Comparison of ENCODE assay signal across 21 cellular contexts in genomic region chr3:87855626-87856025, GRCh38.
DNase-seq lines count a peak whose midpoint lies in the region; ATAC-seq, FAIRE-seq and TF ChIP-seq lines count a peak whose summit lies in the region.
"Had no signal": no experiment of that assay in that cellular context is flagged by ENCODE, and none has a peak within 500 bp of the region (broad histone marks: within the 10 kb centered on the region; RNA-seq: fewer than 3 reads in every experiment).

No MANE protein-coding gene starts in this region.

- H3K4me3 Mint-ChIP-seq in MCF 10A (ENCODE audit: unreplicated experiment) (no peak overlapping the region), neural progenitor cell (no peak overlapping the region)
- no peak overlapping the region for H3K4me3 Mint-ChIP-seq in activated T-cell treated with anti-CD3 and anti-CD28 coated beads, Interleukin-2, amount 50 U/mL, for 72 hours
- no peak overlapping the region for H3K4me3 Mint-ChIP-seq in activated T-cell treated with anti-CD3 and anti-CD28 coated beads, Interleukin-2, amount 50 U/mL, for 24 hours
- H3K4me3 Mint-ChIP-seq: activated CD4-positive, alpha-beta T cell treated with anti-CD3 and anti-CD28 coated beads for 36 hours; activated T-cell treated with anti-CD3 and anti-CD28 coated beads, Interleukin-2, amount 50 U/mL, for 4 hours; memory B cell had no signal

- TF ChIP-seq CTCF in MCF 10A (IDR thresholded peaks at IDR 0.05; ENCODE audit: unreplicated experiment): no peak
- TF ChIP-seq CTCF in breast epithelium (IDR thresholded peaks at IDR 0.05): no peak
- TF ChIP-seq CTCF in astrocyte of the spinal cord (IDR thresholded peaks at IDR 0.05; ENCODE audit: low read depth, low read length): no peak
- no peak for TF ChIP-seq CTCF in neural progenitor cell (IDR thresholded peaks at IDR 0.05)

- no peak overlapping the region for H3K9ac ChIP-seq in neural progenitor cell

- no peaks in the 10 kb centered on the region for H3K9me3 Mint-ChIP-seq in MCF 10A (ENCODE audit: unreplicated experiment)
- no peaks in the 10 kb centered on the region for H3K9me3 Mint-ChIP-seq in neural progenitor cell
- H3K9me3 Mint-ChIP-seq in activated T-cell treated with anti-CD3 and anti-CD28 coated beads, Interleukin-2, amount 50 U/mL, for 72 hours: no peaks in the 10 kb centered on the region
- H3K9me3 Mint-ChIP-seq in activated T-cell treated with anti-CD3 and anti-CD28 coated beads, Interleukin-2, amount 50 U/mL, for 24 hours: no peaks in the 10 kb centered on the region
- H3K9me3 Mint-ChIP-seq: activated T-cell treated with anti-CD3 and anti-CD28 coated beads, Interleukin-2, amount 50 U/mL, for 4 hours; memory B cell had no signal

- H3K27ac ChIP-seq in breast epithelium (no peak overlapping the region), neural progenitor cell (no peak overlapping the region)
- H3K27ac ChIP-seq: 22Rv1, epithelial cell of prostate, skin epidermis, upper lobe of right lung had no signal

- no TSS peak for BruUV-seq in MCF 10A (replicated peaks; lab: Mats Ljungman, UMichigan)

- TF ChIP-seq POLR2A in breast epithelium (IDR thresholded peaks at IDR 0.05): no peak

- H3K27me3 ChIP-seq in breast epithelium: no peaks in the 10 kb centered on the region
- H3K27me3 ChIP-seq in neural progenitor cell: no peaks in the 10 kb centered on the region
- H3K27me3 ChIP-seq: upper lobe of right lung had no signal

- peak; percentile 49 for FAIRE-seq in islet of Langerhans (lab: Jason Lieb, UNC)
- FAIRE-seq: colon had no signal

- CTCF ChIA-PET in MCF 10A (lab: Yijun Ruan, JAX): no interaction called here

- H3K36me3 Mint-ChIP-seq in MCF 10A (ENCODE audit: insufficient read depth, unreplicated experiment): no peaks in the 10 kb centered on the region
- H3K36me3 Mint-ChIP-seq in neural progenitor cell: no peaks in the 10 kb centered on the region
- H3K36me3 Mint-ChIP-seq in activated T-cell treated with anti-CD3 and anti-CD28 coated beads, Interleukin-2, amount 50 U/mL, for 72 hours (ENCODE audit: insufficient read depth in 2 of 2): no peaks in the 10 kb centered on the region
- H3K36me3 Mint-ChIP-seq in activated T-cell treated with anti-CD3 and anti-CD28 coated beads, Interleukin-2, amount 50 U/mL, for 24 hours (ENCODE audit: low read depth): no peaks in the 10 kb centered on the region
- H3K36me3 Mint-ChIP-seq: memory B cell had no signal

- in situ Hi-C loops in astrocyte of the spinal cord (cut with HindIII; ENCODE audit: low sequenced_read_pairs): no loop called here

- H3K4me1 ChIP-seq in breast epithelium: no peaks in the 10 kb centered on the region
- no peaks in the 10 kb centered on the region for H3K4me1 ChIP-seq in neural progenitor cell
- H3K4me1 ChIP-seq: upper lobe of right lung had no signal

- intact Hi-C loops in MCF 10A (cut with micrococcal nuclease) (no loop called here), breast epithelium (cut with DNase I; ENCODE audit: low total_unique reads) (no loop called here)

- H3K4me3 ChIP-seq in breast epithelium (no peak overlapping the region), astrocyte of the spinal cord (ENCODE audit: low read depth, low read length) (no peak overlapping the region), neural progenitor cell (no peak overlapping the region)
- H3K4me3 ChIP-seq: skin epidermis, upper lobe of right lung had no signal

- no peaks in the 10 kb centered on the region for H3K27me3 Mint-ChIP-seq in MCF 10A (ENCODE audit: insufficient read depth, unreplicated experiment)
- H3K27me3 Mint-ChIP-seq in neural progenitor cell (ENCODE audit: insufficient read depth, low read depth): no peaks in the 10 kb centered on the region
- no peaks in the 10 kb centered on the region for H3K27me3 Mint-ChIP-seq in activated T-cell treated with anti-CD3 and anti-CD28 coated beads, Interleukin-2, amount 50 U/mL, for 72 hours (ENCODE audit: low read depth)
- H3K27me3 Mint-ChIP-seq in activated T-cell treated with anti-CD3 and anti-CD28 coated beads, Interleukin-2, amount 50 U/mL, for 24 hours: peaks cover 3% of the 10 kb centered on the region
- H3K27me3 Mint-ChIP-seq: activated CD4-positive, alpha-beta T cell treated with anti-CD3 and anti-CD28 coated beads for 36 hours; memory B cell had no signal

- H3K4me1 Mint-ChIP-seq in MCF 10A (ENCODE audit: insufficient read depth, unreplicated experiment): peaks cover 11% of the 10 kb centered on the region
- peaks cover 4% of the 10 kb centered on the region for H3K4me1 Mint-ChIP-seq in neural progenitor cell
- no peaks in the 10 kb centered on the region for H3K4me1 Mint-ChIP-seq in activated T-cell treated with anti-CD3 and anti-CD28 coated beads, Interleukin-2, amount 50 U/mL, for 72 hours (ENCODE audit: low read depth)
- no peaks in the 10 kb centered on the region for H3K4me1 Mint-ChIP-seq in activated T-cell treated with anti-CD3 and anti-CD28 coated beads, Interleukin-2, amount 50 U/mL, for 24 hours (ENCODE audit: low read depth)
- H3K4me1 Mint-ChIP-seq: activated CD4-positive, alpha-beta T cell treated with anti-CD3 and anti-CD28 coated beads for 36 hours; memory B cell had no signal

- H2AFZ ChIP-seq in neural progenitor cell (replicated peaks): no peak overlapping the region

- no peak overlapping the region for H3K4me2 ChIP-seq in neural progenitor cell

- no peaks in the 10 kb centered on the region for H3K79me2 ChIP-seq in neural progenitor cell (ENCODE audit: low read depth)

- H3K27ac Mint-ChIP-seq in MCF 10A (ENCODE audit: low read depth, unreplicated experiment) (no peak overlapping the region), neural progenitor cell (no peak overlapping the region)
- no peak overlapping the region for H3K27ac Mint-ChIP-seq in activated T-cell treated with anti-CD3 and anti-CD28 coated beads, Interleukin-2, amount 50 U/mL, for 72 hours
- no peak overlapping the region for H3K27ac Mint-ChIP-seq in activated T-cell treated with anti-CD3 and anti-CD28 coated beads, Interleukin-2, amount 50 U/mL, for 24 hours
- H3K27ac Mint-ChIP-seq: activated CD4-positive, alpha-beta T cell treated with anti-CD3 and anti-CD28 coated beads for 36 hours; memory B cell had no signal

- H3K9me3 ChIP-seq in breast epithelium: peaks cover 0 to 5% of the 10 kb centered on the region in 2 donors
- H3K9me3 ChIP-seq in neural progenitor cell (ENCODE audit: low read depth): no peaks in the 10 kb centered on the region
- H3K9me3 ChIP-seq: upper lobe of right lung had no signal

- ATAC-seq in activated T-cell treated with anti-CD3 and anti-CD28 coated beads, Interleukin-2, amount 50 U/mL, for 72 hours (replicated peaks in 1 of 2): no peak
- ATAC-seq: activated CD4-positive, alpha-beta T cell treated with anti-CD3 and anti-CD28 coated beads for 36 hours; activated T-cell treated with anti-CD3 and anti-CD28 coated beads, Interleukin-2, amount 50 U/mL, for 4 hours; upper lobe of right lung had no signal

- H3F3A ChIP-seq in neural progenitor cell (ENCODE audit: low read depth): no peaks in the 10 kb centered on the region

- H4K20me1 ChIP-seq in neural progenitor cell (ENCODE audit: low read depth): no peaks in the 10 kb centered on the region

- peak; percentile 41 for DNase-seq in MCF 10A (ENCODE audit: unreplicated experiment)
- DNase-seq in breast epithelium (ENCODE audit: low spot score in 2 of 2): no peak
- peak; percentile 41 for DNase-seq in astrocyte of the spinal cord (ENCODE audit: low read depth, low spot score)
- DNase-seq in neural progenitor cell (ENCODE audit: low spot score): no peak
- DNase-seq in activated T-cell treated with anti-CD3 and anti-CD28 coated beads, Interleukin-2, amount 50 U/mL, for 72 hours: no peak
- no peak for DNase-seq in activated T-cell treated with anti-CD3 and anti-CD28 coated beads, Interleukin-2, amount 50 U/mL, for 24 hours
- no peak for DNase-seq in activated effector memory CD4-positive, alpha-beta T cell treated with anti-CD3 and anti-CD28 coated beads, Interleukin-2, amount 50 U/mL, for 16 hours
- DNase-seq: activated CD4-positive, alpha-beta T cell treated with anti-CD3 and anti-CD28 coated beads for 36 hours; activated T-cell treated with anti-CD3 and anti-CD28 coated beads, Interleukin-2, amount 50 U/mL, for 4 hours; H7; NCI-H187 treated with DMSO at 0.1 percent for 48 hours; NCI-H526 treated with DMSO at 0.1 percent for 48 hours; RPMI8226; stimulated activated naive CD4-positive, alpha-beta T cell; upper lobe of right lung had no signal

- POLR2A ChIA-PET in MCF 10A (lab: Yijun Ruan, JAX): no interaction called here

- no peaks in the 10 kb centered on the region for H3K36me3 ChIP-seq in breast epithelium
- H3K36me3 ChIP-seq in neural progenitor cell: no peaks in the 10 kb centered on the region
- H3K36me3 ChIP-seq: upper lobe of right lung had no signal

Comparison
In these comparisons a context has a peak if more than half of its experiments do, and no peak if none do; other contexts are left out.
1. DNase-seq: peak in MCF 10A (single experiment) and astrocyte of the spinal cord (single experiment); none in breast epithelium (0 of 2), neural progenitor cell (single experiment), activated T-cell treated with anti-CD3 and anti-CD28 coated beads, Interleukin-2, amount 50 U/mL, for 72 hours (0 of 2), activated T-cell treated with anti-CD3 and anti-CD28 coated beads, Interleukin-2, amount 50 U/mL, for 24 hours (single experiment) and activated effector memory CD4-positive, alpha-beta T cell treated with anti-CD3 and anti-CD28 coated beads, Interleukin-2, amount 50 U/mL, for 16 hours (single experiment).